ENCODE assay signal across 1 cellular context in the genomic region with DNA sequence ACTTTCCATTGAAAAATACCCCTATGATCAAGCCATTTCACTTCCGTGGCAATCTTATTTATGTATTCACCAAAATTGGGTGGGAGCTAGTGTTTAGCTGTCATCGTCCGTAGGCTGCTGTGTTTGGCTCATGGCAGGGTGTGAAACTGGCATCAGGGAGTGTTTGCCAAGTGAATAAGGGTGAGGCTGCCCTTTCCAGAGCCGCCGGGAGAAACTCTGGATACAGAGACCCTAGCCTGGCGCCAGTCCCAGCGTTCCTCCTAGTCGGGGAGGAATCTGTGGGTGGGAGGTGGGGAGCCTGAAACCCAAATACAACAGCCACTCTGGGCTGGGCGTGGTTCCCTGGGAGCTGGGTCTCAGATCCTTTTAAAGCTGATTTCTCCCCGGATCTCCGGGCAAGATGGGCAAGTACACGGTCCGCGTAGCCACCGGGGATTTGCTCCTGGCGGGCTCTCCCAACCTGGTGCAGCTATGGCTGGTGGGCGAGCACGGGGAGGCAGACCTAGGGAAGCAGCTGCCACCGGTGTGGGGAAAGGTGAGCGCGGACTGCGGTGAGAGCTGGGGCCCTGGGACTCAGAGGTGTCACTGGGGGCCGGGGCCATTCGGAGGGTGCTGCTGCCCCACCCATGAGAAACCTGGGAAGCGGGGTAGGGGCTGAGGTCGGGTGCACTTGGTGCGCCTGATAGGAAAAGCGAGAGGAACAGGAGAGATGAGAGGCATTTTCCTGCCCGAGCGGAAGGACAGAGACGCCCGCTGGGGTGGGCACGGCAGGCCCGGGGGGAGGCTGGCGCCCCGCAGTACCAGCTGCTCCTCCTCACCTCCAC.
TF ChIP-seq lines count a peak whose summit lies in the region.

No MANE protein-coding gene starts in this region.

TF ChIP-seq in SK-N-SH treated with all-trans-retinoic acid at 6 μM for 48 hours, 23 proteins besides CTCF, POLR2A, EP300 and RAD21 (continued from another document):
- TF ChIP-seq, protein P1, sequence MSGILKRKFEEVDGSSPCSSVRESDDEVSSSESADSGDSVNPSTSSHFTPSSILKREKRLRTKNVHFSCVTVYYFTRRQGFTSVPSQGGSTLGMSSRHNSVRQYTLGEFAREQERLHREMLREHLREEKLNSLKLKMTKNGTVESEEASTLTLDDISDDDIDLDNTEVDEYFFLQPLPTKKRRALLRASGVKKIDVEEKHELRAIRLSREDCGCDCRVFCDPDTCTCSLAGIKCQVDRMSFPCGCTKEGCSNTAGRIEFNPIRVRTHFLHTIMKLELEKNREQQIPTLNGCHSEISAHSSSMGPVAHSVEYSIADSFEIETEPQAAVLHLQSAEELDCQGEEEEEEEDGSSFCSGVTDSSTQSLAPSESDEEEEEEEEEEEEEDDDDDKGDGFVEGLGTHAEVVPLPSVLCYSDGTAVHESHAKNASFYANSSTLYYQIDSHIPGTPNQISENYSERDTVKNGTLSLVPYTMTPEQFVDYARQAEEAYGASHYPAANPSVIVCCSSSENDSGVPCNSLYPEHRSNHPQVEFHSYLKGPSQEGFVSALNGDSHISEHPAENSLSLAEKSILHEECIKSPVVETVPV (CRISPR knock-in tag; IDR thresholded peaks at IDR 0.05): no peak
- TF ChIP-seq GLIS3 (CRISPR knock-in tag; IDR thresholded peaks at IDR 0.05): no peak
TF ChIP-seq in SK-N-SH treated with all-trans-retinoic acid at 6 μM for 48 hours: peak in this region for 0.
